Comparison of ENCODE assay signal across 1 cellular context in genomic region chr19:40217027-40217810, GRCh38.
A peak's percentile ranks its signal among the peaks of the same experiment; 100 is the strongest.
TF ChIP-seq lines count a peak whose summit lies in the region.

No MANE protein-coding gene starts in this region.

TF ChIP-seq in HEK293, 187 proteins besides CTCF, POLR2A, EP300 and RAD21 (continued from another document):
- TF ChIP-seq ZNF645 (tag by site-specific recombination; IDR thresholded peaks at IDR 0.05), result no peak; the same call in 1 of the 2 replicates
- TF ChIP-seq MZF1 (tag by site-specific recombination; IDR thresholded peaks at IDR 0.05; ENCODE audit: borderline replicate concordance), result no peak
- no peak for TF ChIP-seq ZNF473 (tag by site-specific recombination; IDR thresholded peaks at IDR 0.05)
- TF ChIP-seq GLIS2 (tag by site-specific recombination; IDR thresholded peaks at IDR 0.05), result peak; percentile 53; the same call in 1 of the 2 replicates
- 0 out of 2 replicates have a peak, but pooled peaks have one; percentile 35 for TF ChIP-seq ZSCAN23 (tag by site-specific recombination; IDR thresholded peaks at IDR 0.05)
- no peak for TF ChIP-seq ZNF792 (tag by site-specific recombination; IDR thresholded peaks at IDR 0.05)
- peak; percentile 0; the same call in 1 of the 2 replicates for TF ChIP-seq ZBTB7A (tag by site-specific recombination; IDR thresholded peaks at IDR 0.05; ENCODE audit: low read depth)
- no peak for TF ChIP-seq ZNF521 (tag by site-specific recombination; IDR thresholded peaks at IDR 0.05)
- TF ChIP-seq MYNN (tag by site-specific recombination; IDR thresholded peaks at IDR 0.05; ENCODE audit: borderline replicate concordance), result no peak
- TF ChIP-seq ZSCAN30 (tag by site-specific recombination; IDR thresholded peaks at IDR 0.05), result peak; percentile 57; the same call in 1 of the 2 replicates
